Comparison of ENCODE assay signal across 11 cellular contexts in the genomic region with DNA sequence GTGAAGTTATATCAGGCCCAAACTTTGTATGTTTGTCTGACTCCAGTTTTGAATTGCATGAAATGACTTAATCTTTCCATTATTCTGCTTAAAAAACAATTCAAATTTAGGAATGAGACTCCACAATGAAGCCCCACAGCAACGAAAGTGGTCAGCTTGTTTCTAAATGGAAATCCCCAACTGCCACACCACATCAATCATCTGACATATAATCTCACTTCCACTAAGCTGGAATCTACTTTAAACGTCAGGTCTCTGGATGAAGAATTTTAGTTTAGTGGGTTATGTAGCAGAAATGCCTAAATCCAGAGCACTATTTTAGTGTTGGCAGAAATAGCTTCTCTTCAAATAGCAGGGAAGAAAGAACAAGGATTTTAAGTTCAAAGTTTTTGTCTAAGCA. TPM values are rescaled to one million over a fixed set of nuclear protein-coding genes. Genes with fewer than 3 reads are reported as not detected.
A peak's percentile ranks its signal among the peaks of the same experiment; 100 is the strongest.
DNase-seq lines count a peak whose midpoint lies in the region; ATAC-seq and TF ChIP-seq lines count a peak whose summit lies in the region.
"Had no signal": no experiment of that assay in that cellular context is flagged by ENCODE, and none has a peak within 500 bp of the region (broad histone marks: within the 10 kb centered on the region; RNA-seq: fewer than 3 reads in every experiment).

No MANE protein-coding gene starts in this region.

- DNase-seq in Caki2 (ENCODE audit: low read depth): peak; percentile 41
- no peak for DNase-seq in HFFc6
- DNase-seq in brain microvascular endothelial cell: no peak
- no peak for DNase-seq in adrenal gland
- no peak for DNase-seq in SK-N-DZ (ENCODE audit: low spot score)
- DNase-seq: dorsolateral prefrontal cortex, NCI-H446 treated with DMSO at 0.1 percent for 48 hours had no signal

- H3K27ac ChIP-seq in brain microvascular endothelial cell: no peak overlapping the region
- peak overlapping the region in 1 of 5 donors; percentile 99 for H3K27ac ChIP-seq in adrenal gland

- no peak overlapping the region for H3K27ac Mint-ChIP-seq in HFFc6
- peak overlapping the region; percentile 96 for H3K27ac Mint-ChIP-seq in activated naive CD8-positive, alpha-beta T cell

- H3K4me1 ChIP-seq in neuron (ENCODE audit: insufficient read depth, low read length) (peaks cover 22% of the 10 kb centered on the region), adrenal gland (replicated peaks in 1 of 2) (peaks cover 0 to 30% of the 10 kb centered on the region in 2 donors)

- in situ Hi-C loops in Caki2 (cut with HindIII; ENCODE audit: low pct_unique_long_range_greater_than_20kb, low sequenced_read_pairs) (no loop called here), brain microvascular endothelial cell (cut with HindIII; ENCODE audit: low pct_ligation_motif_present, low sequenced_read_pairs) (no loop called here)

- no peaks in the 10 kb centered on the region for H3K27me3 ChIP-seq in neuron (ENCODE audit: insufficient read depth, low read length)
- H3K27me3 ChIP-seq in brain microvascular endothelial cell (replicated peaks): no peaks in the 10 kb centered on the region
- no peaks in the 10 kb centered on the region for H3K27me3 ChIP-seq in adrenal gland
- H3K27me3 ChIP-seq: dorsolateral prefrontal cortex had no signal

- TF ChIP-seq POLR2A in adrenal gland (IDR thresholded peaks at IDR 0.05) (no peak), GM18505 (IDR thresholded peaks at IDR 0.05; ENCODE audit: borderline replicate concordance, extremely low read depth, insufficient read depth, insufficient read length) (no peak)

- H3K4me3 ChIP-seq in neuron (ENCODE audit: low read length) (peak overlapping the region; percentile 74), brain microvascular endothelial cell (ENCODE audit: low read depth, low read length) (no peak overlapping the region), adrenal gland (no peak overlapping the region)

- no peaks in the 10 kb centered on the region for H3K9me3 ChIP-seq in neuron (ENCODE audit: low read length)
- H3K9me3 ChIP-seq in adrenal gland (replicated peaks in 1 of 3): no peaks in the 10 kb centered on the region

- H2AFZ ChIP-seq in neuron (ENCODE audit: low read depth, low read length): no peak overlapping the region

- no peak for TF ChIP-seq CTCF in HFFc6 (IDR thresholded peaks at IDR 0.05)
- TF ChIP-seq CTCF in brain microvascular endothelial cell (IDR thresholded peaks at IDR 0.05; ENCODE audit: low read depth, low read length, missing control alignments): no peak
- no peak for TF ChIP-seq CTCF in adrenal gland (IDR thresholded peaks at IDR 0.05)

- intact Hi-C loops in adrenal gland (cut with DNase I): loop anchor here in 1 of 2 donors (10.0 kb wide), 1 partner anchor 120 kb away; no protein-coding TSS in a partner anchor

- no peaks in the 10 kb centered on the region for H3K36me3 Mint-ChIP-seq in HFFc6 (ENCODE audit: low read depth)
- no peaks in the 10 kb centered on the region for H3K36me3 Mint-ChIP-seq in activated naive CD8-positive, alpha-beta T cell

- H3K4me3 Mint-ChIP-seq in HFFc6: peak overlapping the region; percentile 95; the same call in 1 of the 2 replicates
- peak overlapping the region; percentile 94 for H3K4me3 Mint-ChIP-seq in activated naive CD8-positive, alpha-beta T cell

- H3K27me3 Mint-ChIP-seq in HFFc6 (ENCODE audit: insufficient read depth): no peaks in the 10 kb centered on the region
- H3K27me3 Mint-ChIP-seq in activated naive CD8-positive, alpha-beta T cell: no peaks in the 10 kb centered on the region

- H3K36me3 ChIP-seq in neuron (ENCODE audit: insufficient read depth, low read length) (no peaks in the 10 kb centered on the region), brain microvascular endothelial cell (replicated peaks) (no peaks in the 10 kb centered on the region), adrenal gland (replicated peaks in 1 of 2) (no peaks in the 10 kb centered on the region)

- ATAC-seq in GM18505 (IDR thresholded peaks at IDR 0.05; ENCODE audit: unreplicated experiment): no peak

- no peaks in the 10 kb centered on the region for H3K9me3 Mint-ChIP-seq in HFFc6
- H3K9me3 Mint-ChIP-seq in activated naive CD8-positive, alpha-beta T cell (ENCODE audit: low read depth): no peaks in the 10 kb centered on the region
- H3K9me3 Mint-ChIP-seq: T-helper 1 cell treated with Interleukin-12 subunit alpha and Interleukin-12 subunit beta and Interleukin-4 antibody, amounts not matched to agents 30 μg/mL and 1 μg/mL, for 36 hours had no signal

- WGBS in adrenal gland, 4 donors: 15 to 41% (median 34%) methylated on average over 2 of the region's 2 CpGs

- peaks cover 19% of the 10 kb centered on the region for H3K4me1 Mint-ChIP-seq in HFFc6 (ENCODE audit: low read depth)
- H3K4me1 Mint-ChIP-seq in activated naive CD8-positive, alpha-beta T cell (ENCODE audit: low read depth): peaks cover 17% of the 10 kb centered on the region

RNA-seq across cellular contexts. Expression of gene BMP2K, which starts 1.8 kb away (rescaled TPM):
- total RNA-seq in Caki2 (2014; rRNA removed; shearing (Covaris generic); ENCODE audit: low replicate concordance): 28.4 and 53.5 TPM in 2 replicates
- total RNA-seq in HFFc6 (2021; fragmentation: NEBNext Ultra II Directional; extraction: Animal tissue kit (Norgen Biotek cat#: 25700)): 10 to 100 TPM; 32.3 to 53.5 (median 43.0) TPM
- 10 to 100 TPM; 18.7 to 73.2 (median 36.2) TPM for total RNA-seq in adrenal gland
- polyA plus RNA-seq in adrenal gland: 10 to 100 TPM in 2 of 3 donors, 1 to 10 TPM in 1; 8.7 to 54.9 (median 11.1) TPM
- 11.5 and 20.4 TPM in 2 replicates for polyA plus RNA-seq in SK-N-DZ (2014; cell fraction: cytosol; rRNA removed)
- polyA plus RNA-seq in SK-N-DZ (2014; cell fraction: nucleus; rRNA removed): 14.7 and 24.3 TPM in 2 replicates
